8 cellular contexts compared by ENCODE assay signal in genomic region chr5:143395638-143396352, GRCh38. TPM values are rescaled to one million over a fixed set of nuclear protein-coding genes. Genes with fewer than 3 reads are reported as not detected.
DNase-seq lines count a peak whose midpoint lies in the region; ATAC-seq and TF ChIP-seq lines count a peak whose summit lies in the region.

No MANE protein-coding gene starts in this region.

- no peak overlapping the region for H3K27ac Mint-ChIP-seq in activated CD4-positive, alpha-beta T cell treated with anti-CD3 and anti-CD28 coated beads, Interleukin-2, amount 10 ng/mL, durations not matched to agents 7 days and 5 days

- peaks cover 30 to 58% of the 10 kb centered on the region in 2 donors for H3K4me1 ChIP-seq in duodenal mucosa (ENCODE audit: control insufficient read depth in 1 of 2, insufficient read depth in 2 of 2, low read length in 2 of 2)
- peaks cover 13 to 100% (median 74%) of the 10 kb centered on the region in 4 donors for H3K4me1 ChIP-seq in stomach

- H3K36me3 ChIP-seq in duodenal mucosa (ENCODE audit: control insufficient read depth in 1 of 2, insufficient read depth in 2 of 2, low read length in 2 of 2) (peaks cover 0 to 4% of the 10 kb centered on the region in 2 donors), stomach (peaks cover 0 to 9% (median 0%) of the 10 kb centered on the region in 4 donors)

- no peak overlapping the region for H3K27ac ChIP-seq in duodenal mucosa (ENCODE audit: low read depth, low read length)
- H3K27ac ChIP-seq in stomach, result peak overlapping the region in 2 of 5 donors; percentile 10 to 15

- H3K36me3 Mint-ChIP-seq in activated CD4-positive, alpha-beta T cell treated with anti-CD3 and anti-CD28 coated beads, Interleukin-2, amount 10 ng/mL, durations not matched to agents 7 days and 5 days (ENCODE audit: low read depth), result peaks cover 39% of the 10 kb centered on the region

- H3K4me3 ChIP-seq in duodenal mucosa (ENCODE audit: low read depth in 1 of 2, low read length in 2 of 2), result peak overlapping the region; percentile 19 to 31
- peak overlapping the region in 3 of 4 donors; percentile 16 to 79 (median 76) for H3K4me3 ChIP-seq in stomach

- intact Hi-C loops in stomach (cut with DNase I; ENCODE audit: low total_unique reads), result no loop called here

- ATAC-seq in HG03457 (IDR thresholded peaks at IDR 0.05; ENCODE audit: unreplicated experiment), result peak; percentile 52
- ATAC-seq in HG02852 (IDR thresholded peaks at IDR 0.05; ENCODE audit: unreplicated experiment), result no peak

- CTCF ChIA-PET in activated CD4-positive, alpha-beta T cell treated with anti-CD3 and anti-CD28 coated beads, Interleukin-2, amount 10 ng/mL, durations not matched to agents 7 days and 5 days (lab: Charles Lee), result interaction anchor here (1.0 kb wide), 1 partner anchor 457 kb away, joined by 3 read pairs; no protein-coding TSS in a partner anchor

- H3K4me1 Mint-ChIP-seq in activated CD4-positive, alpha-beta T cell treated with anti-CD3 and anti-CD28 coated beads, Interleukin-2, amount 10 ng/mL, durations not matched to agents 7 days and 5 days, result peaks cover 62% of the 10 kb centered on the region

- peak overlapping the region in 1 of 2 donors; percentile 15 for H3K9ac ChIP-seq in duodenal mucosa (ENCODE audit: low read depth in 1 of 2, low read length in 2 of 2)

- peak overlapping the region; percentile 17 for H3K4me3 Mint-ChIP-seq in activated CD4-positive, alpha-beta T cell treated with anti-CD3 and anti-CD28 coated beads, Interleukin-2, amount 10 ng/mL, durations not matched to agents 7 days and 5 days

- WGBS in stomach, 5 donors, result 22 to 46% (median 39%) methylated on average over 2 of the region's 2 CpGs

- H3K9me3 Mint-ChIP-seq in activated CD4-positive, alpha-beta T cell treated with anti-CD3 and anti-CD28 coated beads, Interleukin-2, amount 10 ng/mL, durations not matched to agents 7 days and 5 days, result no peaks in the 10 kb centered on the region

- DNase-seq in activated CD4-positive, alpha-beta T cell treated with anti-CD3 and anti-CD28 coated beads, Interleukin-2, amount 10 ng/mL, durations not matched to agents 7 days and 5 days, result no peak
- no peak for DNase-seq in activated CD4-positive, alpha-beta T cell treated with anti-CD3 and anti-CD28 coated beads, Interleukin-2, amount 50 U/mL, for 4 hours
- DNase-seq in stomach, result no peak
- no peak for DNase-seq in NCI-H2227 treated with DMSO at 0.1 percent for 48 hours (lab: John Stamatoyannopoulos, UW)
- DNase-seq in NCI-H1436 treated with DMSO at 0.1 percent for 48 hours (lab: John Stamatoyannopoulos, UW), result no peak

- TF ChIP-seq POLR2A in stomach (IDR thresholded peaks at IDR 0.05), result no peak

- POLR2A ChIA-PET in activated CD4-positive, alpha-beta T cell treated with anti-CD3 and anti-CD28 coated beads, Interleukin-2, amount 10 ng/mL, durations not matched to agents 7 days and 5 days (lab: Charles Lee), result no interaction called here

- H3K9me3 ChIP-seq in duodenal mucosa (ENCODE audit: control insufficient read depth in 1 of 2, low read length in 2 of 2) (no peaks in the 10 kb centered on the region), stomach (no peaks in the 10 kb centered on the region)

- no peak for TF ChIP-seq EP300 in stomach (IDR thresholded peaks at IDR 0.05)

- no peak for TF ChIP-seq CTCF in stomach (IDR thresholded peaks at IDR 0.05)

- H3K27me3 Mint-ChIP-seq in activated CD4-positive, alpha-beta T cell treated with anti-CD3 and anti-CD28 coated beads, Interleukin-2, amount 10 ng/mL, durations not matched to agents 7 days and 5 days, result no peaks in the 10 kb centered on the region

- no peaks in the 10 kb centered on the region for H3K27me3 ChIP-seq in duodenal mucosa (ENCODE audit: control insufficient read depth in 1 of 2, insufficient read depth in 2 of 2, low read length in 2 of 2)
- no peaks in the 10 kb centered on the region for H3K27me3 ChIP-seq in stomach

RNA-seq across cellular contexts. Expression of gene NR3C1, which starts 7.7 kb away (rescaled TPM):
- total RNA-seq in activated CD4-positive, alpha-beta T cell treated with anti-CD3 and anti-CD28 coated beads, Interleukin-2, amount 10 ng/mL, durations not matched to agents 7 days and 5 days, result 10 to 100 TPM; 62.7 to 73.1 TPM
- total RNA-seq in stomach, result 10 to 100 TPM in 4 of 5 donors, 1 to 10 TPM in 1; 6.4 to 82.8 (median 52.6) TPM
- polyA plus RNA-seq in stomach, result 10 to 100 TPM; 11.5 to 18.6 (median 12.9) TPM
